Comparison of ENCODE assay signal across 1 cellular context in genomic region chr3:4493008-4493930, GRCh38.
TF ChIP-seq lines count a peak whose summit lies in the region.

ITPR1 (plus strand) TSS chr3:4493348; CDS start chr3:4516492, 23,144 bp downstream.

TF ChIP-seq in K562, 482 proteins besides CTCF, POLR2A, EP300 and RAD21 (continued from another document and continues in another):
- TF ChIP-seq ETS1 (conservative IDR thresholded peaks at IDR 0.05; ENCODE audit: control insufficient read depth, low read depth, low read length) (peak; percentile 99), E2F1 (CRISPR knock-in tag; IDR thresholded peaks at IDR 0.05) (peak; percentile 48; the same call in 1 of the 2 replicates), ARID2 (IDR thresholded peaks at IDR 0.05) (no peak), SMARCE1 (IDR thresholded peaks at IDR 0.05) (no peak), DDX20 (tag; IDR thresholded peaks at IDR 0.05; ENCODE audit: low read depth) (no peak), ZNF717 (CRISPR knock-in tag; IDR thresholded peaks at IDR 0.05) (no peak), KAT7 (CRISPR knock-in tag; IDR thresholded peaks at IDR 0.05; ENCODE audit: borderline replicate concordance) (peak; percentile 94), RBM34 (IDR thresholded peaks at IDR 0.05; ENCODE audit: borderline replicate concordance, insufficient read depth, low read length) (no peak), CREB3L1 (IDR thresholded peaks at IDR 0.05; ENCODE audit: borderline replicate concordance, low read depth) (peak; percentile 90), NFIC (IDR thresholded peaks at IDR 0.05) (peak; percentile 68), NCOA2 (IDR thresholded peaks at IDR 0.05; ENCODE audit: partially characterized antibody in 2 of 2) (no peak), ZBTB2 (IDR thresholded peaks at IDR 0.05) (peak; percentile 69), ZNF584 (CRISPR knock-in tag; IDR thresholded peaks at IDR 0.05; ENCODE audit: low read depth) (peak; percentile 74; the same call in 1 of the 2 replicates), JUND (IDR thresholded peaks at IDR 0.05; ENCODE audit: borderline replicate concordance, low read depth, low read length) (peak; percentile 83), JUND (tag; IDR thresholded peaks at IDR 0.05; ENCODE audit: borderline replicate concordance, low read depth, low read length) (peak; percentile 42; the same call in 1 of the 3 replicates), HOXB6 (CRISPR knock-in tag; IDR thresholded peaks at IDR 0.05; ENCODE audit: borderline replicate concordance) (no peak), ZNF140 (CRISPR knock-in tag; IDR thresholded peaks at IDR 0.05) (no peak), CGGBP1 (CRISPR knock-in tag; IDR thresholded peaks at IDR 0.05) (no peak; the same call in none of the 2 replicates), ZNF778 (CRISPR knock-in tag; IDR thresholded peaks at IDR 0.05) (no peak), REST (CRISPR knock-in tag; IDR thresholded peaks at IDR 0.05; ENCODE audit: low read depth) (peak; percentile 55; the same call in 1 of the 2 replicates), NRF1 (conservative IDR thresholded peaks at IDR 0.05 in 1 of 2, IDR thresholded peaks at IDR 0.05 in 1 of 2) (peak; percentile 73 to 77), CHCHD3 (CRISPR knock-in tag; IDR thresholded peaks at IDR 0.05) (peak; percentile 32; the same call in 1 of the 2 replicates), CBX5 (IDR thresholded peaks at IDR 0.05; ENCODE audit: borderline replicate concordance, low read depth) (no peak), ZNF224 (CRISPR knock-in tag; IDR thresholded peaks at IDR 0.05) (no peak), ZFP91 (CRISPR knock-in tag; IDR thresholded peaks at IDR 0.05) (no peak; the same call in 1 of the 2 replicates), TBP (optimal IDR thresholded peaks at IDR 0.05; ENCODE audit: low read depth, low read length) (peak; percentile 99), BCOR (IDR thresholded peaks at IDR 0.05) (no peak; the same call in 1 of the 2 replicates), KLF6 (CRISPR knock-in tag; IDR thresholded peaks at IDR 0.05; ENCODE audit: borderline replicate concordance) (no peak), E2F6 (IDR thresholded peaks at IDR 0.05; ENCODE audit: borderline replicate concordance in 1 of 2, extremely low read depth in 1 of 2, insufficient read depth in 1 of 2, insufficient read length in 1 of 2, low read depth in 1 of 2, low read length in 1 of 2, poor library complexity in 1 of 2, severe bottlenecking in 1 of 2) (peak in 1 of 2 experiments; percentile 79), GMEB1 (CRISPR knock-in tag; IDR thresholded peaks at IDR 0.05) (peak; percentile 53), MYC (IDR thresholded peaks at IDR 0.05; ENCODE audit: low read depth, low read length) (peak; percentile 97), MYC (CRISPR knock-in tag; IDR thresholded peaks at IDR 0.05; ENCODE audit: borderline replicate concordance, low read depth) (peak; percentile 10; the same call in 1 of the 2 replicates), TEAD1 (CRISPR knock-in tag; IDR thresholded peaks at IDR 0.05) (peak in 1 of 2 experiments; percentile 23; a peak in 1 of 4 replicates), ZNF239 (CRISPR knock-in tag; IDR thresholded peaks at IDR 0.05) (peak; percentile 17), ETS2 (tag; IDR thresholded peaks at IDR 0.05; ENCODE audit: borderline replicate concordance, poor library complexity, severe bottlenecking) (no peak), MXI1 (IDR thresholded peaks at IDR 0.05; ENCODE audit: low read depth, low read length) (peak; percentile 96), ZBTB34 (CRISPR knock-in tag; IDR thresholded peaks at IDR 0.05) (no peak), NR2C1 (IDR thresholded peaks at IDR 0.05) (0 out of 2 replicates have a peak, but pooled peaks have one; percentile 56), NR2C1 (tag; IDR thresholded peaks at IDR 0.05) (peak; percentile 80), ZZZ3 (IDR thresholded peaks at IDR 0.05) (no peak), ARID4B (CRISPR knock-in tag; IDR thresholded peaks at IDR 0.05) (peak; percentile 81), GABPA (tag; conservative IDR thresholded peaks at IDR 0.05; ENCODE audit: low read depth) (peak; percentile 61), HDAC3 (IDR thresholded peaks at IDR 0.05; ENCODE audit: borderline replicate concordance, partially characterized antibody) (no peak)
